In genomic region chr19:16627194-16627927, GRCh38 we compare ENCODE assay signal across 1 cellular context.
TF ChIP-seq lines count a peak whose summit lies in the region.

No MANE protein-coding gene starts in this region.

TF ChIP-seq in HEK293, 187 proteins besides CTCF, POLR2A, EP300 and RAD21 (continued from another document):
- 0 out of 2 replicates have a peak, but pooled peaks have one; percentile 52 for TF ChIP-seq PRDM2 (tag by site-specific recombination; IDR thresholded peaks at IDR 0.05; ENCODE audit: borderline replicate concordance)
- TF ChIP-seq SETDB1 (IDR thresholded peaks at IDR 0.05; ENCODE audit: insufficient read length, low read length) = no peak
- TF ChIP-seq SCRT1 (tag by site-specific recombination; IDR thresholded peaks at IDR 0.05; ENCODE audit: borderline replicate concordance) = peak; percentile 85
- TF ChIP-seq ZNF26 (tag by site-specific recombination; IDR thresholded peaks at IDR 0.05) = no peak
- no peak for TF ChIP-seq ZNF23 (tag by site-specific recombination; IDR thresholded peaks at IDR 0.05; ENCODE audit: borderline replicate concordance)
- no peak for TF ChIP-seq ZNF311 (tag by site-specific recombination; IDR thresholded peaks at IDR 0.05; ENCODE audit: borderline replicate concordance)
- no peak for TF ChIP-seq ZNF292 (tag by site-specific recombination; IDR thresholded peaks at IDR 0.05; ENCODE audit: borderline replicate concordance, low read depth)
- TF ChIP-seq PRDM10 (tag by site-specific recombination; IDR thresholded peaks at IDR 0.05) = no peak
- TF ChIP-seq INSM2 (tag by site-specific recombination; IDR thresholded peaks at IDR 0.05) = no peak
- no peak for TF ChIP-seq ZNF560 (tag by site-specific recombination; IDR thresholded peaks at IDR 0.05; ENCODE audit: borderline replicate concordance)
- TF ChIP-seq ZNF302 (tag by site-specific recombination; IDR thresholded peaks at IDR 0.05; ENCODE audit: low read depth) = no peak
- TF ChIP-seq ZNF629 (tag by site-specific recombination; IDR thresholded peaks at IDR 0.05) = no peak
- TF ChIP-seq ZNF639 (tag by site-specific recombination; IDR thresholded peaks at IDR 0.05) = no peak
- TF ChIP-seq REPIN1 (tag by site-specific recombination; IDR thresholded peaks at IDR 0.05; ENCODE audit: low read depth) = peak; percentile 53; the same call in 1 of the 2 replicates
- peak; percentile 41 for TF ChIP-seq ZNF600 (tag by site-specific recombination; IDR thresholded peaks at IDR 0.05)
- no peak for TF ChIP-seq SALL2 (tag by site-specific recombination; IDR thresholded peaks at IDR 0.05; ENCODE audit: borderline replicate concordance)
- no peak for TF ChIP-seq ZNF174 (tag by site-specific recombination; IDR thresholded peaks at IDR 0.05)
- TF ChIP-seq GLIS1 (tag by site-specific recombination; IDR thresholded peaks at IDR 0.05) = peak; percentile 92
- TF ChIP-seq ZNF514 (tag by site-specific recombination; IDR thresholded peaks at IDR 0.05) = no peak
- TF ChIP-seq ZNF704 (tag by site-specific recombination; IDR thresholded peaks at IDR 0.05) = no peak
- no peak for TF ChIP-seq ZNF48 (tag by site-specific recombination; IDR thresholded peaks at IDR 0.05)
- peak; percentile 47 for TF ChIP-seq ZIC2 (tag by site-specific recombination; IDR thresholded peaks at IDR 0.05)
- TF ChIP-seq ZNF596 (tag by site-specific recombination; IDR thresholded peaks at IDR 0.05) = no peak
- TF ChIP-seq ZNF645 (tag by site-specific recombination; IDR thresholded peaks at IDR 0.05) = no peak
- no peak for TF ChIP-seq ZNF16 (tag by site-specific recombination; IDR thresholded peaks at IDR 0.05; ENCODE audit: low read depth)
